In the genomic region with DNA sequence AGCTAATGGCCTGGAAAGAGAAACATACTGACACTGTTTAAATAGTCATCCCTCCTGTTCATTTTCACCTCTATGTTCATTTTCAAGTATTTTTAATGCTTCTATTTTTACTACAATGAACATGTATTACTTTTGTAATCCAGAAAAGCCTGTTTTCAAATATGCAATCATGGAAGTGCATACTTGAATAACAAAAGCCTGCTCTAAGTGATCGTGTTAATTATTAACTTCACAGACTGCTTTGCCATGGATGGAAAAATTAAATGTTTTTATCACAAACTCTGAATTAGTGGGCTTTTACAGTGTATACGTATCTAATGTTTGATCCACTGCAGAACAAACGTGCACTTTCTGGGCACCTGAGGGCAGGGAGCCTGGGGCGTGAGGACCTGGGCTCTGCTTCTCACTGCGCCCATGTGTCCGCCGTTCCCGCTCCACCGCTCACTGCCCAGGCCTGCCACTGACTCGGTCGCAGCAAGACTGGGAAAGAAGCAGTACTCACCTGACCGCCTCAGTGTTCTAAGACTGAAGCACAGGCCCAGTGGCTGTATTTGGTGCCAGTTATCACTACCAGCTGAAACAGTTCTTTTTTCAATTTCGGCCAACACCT, we compare ENCODE assay signal across 26 cellular contexts.
A peak's percentile ranks its signal among the peaks of the same experiment; 100 is the strongest.
DNase-seq lines count a peak whose midpoint lies in the region; ATAC-seq and TF ChIP-seq lines count a peak whose summit lies in the region.
"Had no signal": no experiment of that assay in that cellular context is flagged by ENCODE, and none has a peak within 500 bp of the region (broad histone marks: within the 10 kb centered on the region; RNA-seq: fewer than 3 reads in every experiment).

No MANE protein-coding gene starts in this region.

- H3K4me1 ChIP-seq in hepatocyte (ENCODE audit: insufficient read depth) (no peaks in the 10 kb centered on the region), mesenchymal stem cell (ENCODE audit: control insufficient read depth, insufficient read depth, low read depth, low read length) (peaks cover 28% of the 10 kb centered on the region), upper lobe of right lung (no peaks in the 10 kb centered on the region)
- H3K4me1 ChIP-seq: right lobe of liver, uterus had no signal

- TF ChIP-seq CTCF in hepatocyte (IDR thresholded peaks at IDR 0.05; ENCODE audit: poor library complexity) (no peak), upper lobe of right lung (IDR thresholded peaks at IDR 0.05) (no peak)

- H3K9me3 ChIP-seq in hepatocyte (ENCODE audit: low read depth) (no peaks in the 10 kb centered on the region), mesenchymal stem cell (ENCODE audit: control insufficient read depth, low read length) (no peaks in the 10 kb centered on the region), upper lobe of right lung (no peaks in the 10 kb centered on the region)
- H3K9me3 ChIP-seq: esophagus squamous epithelium, right lobe of liver, uterus had no signal

- no peaks in the 10 kb centered on the region for H3K36me3 ChIP-seq in hepatocyte (replicated peaks; ENCODE audit: insufficient read depth, low read depth)
- H3K36me3 ChIP-seq in mesenchymal stem cell (ENCODE audit: control insufficient read depth in 1 of 2, insufficient read depth in 2 of 2, low read depth in 1 of 2, low read length in 2 of 2) = peaks cover 45% of the 10 kb centered on the region in 2 experiments
- peaks cover 39% of the 10 kb centered on the region for H3K36me3 ChIP-seq in upper lobe of right lung
- H3K36me3 ChIP-seq: right lobe of liver, uterus had no signal

- H4K8ac ChIP-seq in mesenchymal stem cell (ENCODE audit: low read length) = no peak overlapping the region

- intact Hi-C loops in upper lobe of right lung (cut with DNase I) = no loop called here

- ATAC-seq in upper lobe of right lung (peak; percentile 76), GM19035 (IDR thresholded peaks at IDR 0.05; ENCODE audit: unreplicated experiment) (no peak)
- ATAC-seq: effector memory CD8-positive, alpha-beta T cell; left ventricle myocardium superior; naive thymus-derived CD8-positive, alpha-beta T cell; stimulated activated memory B cell treated with anti-CD40 and anti-IgM and Interleukin-4, amounts not matched to agents 10 μg/mL and 1 μg/mL and 100 μg/mL, for 72 hours; WTC11 had no signal

- no peak overlapping the region for H2BK12ac ChIP-seq in mesenchymal stem cell (ENCODE audit: low read length in 2 of 2)

- WGBS in hepatocyte (ENCODE audit: low lambda C conversion rate, missing lambda C conversion rate) = 88% methylated on average over 13 of the region's 13 CpGs
- over 99% methylated on average over 13 of the region's 13 CpGs for WGBS in mesenchymal stem cell

- no peak overlapping the region for H2BK15ac ChIP-seq in mesenchymal stem cell (ENCODE audit: low read depth, poor library complexity, severe bottlenecking)

- DNase-seq in NCI-H526 (lab: John Stamatoyannopoulos, UW) = peak; percentile 17 to 76
- DNase-seq in hepatocyte (ENCODE audit: low spot score) = no peak
- DNase-seq in mesenchymal stem cell = no peak
- no peak for DNase-seq in upper lobe of right lung
- no peak for DNase-seq in RKO (ENCODE audit: low spot score)
- DNase-seq in AG20443 (ENCODE audit: low spot score) = no peak
- DNase-seq: caudate nucleus; cortex of kidney; effector memory CD8-positive, alpha-beta T cell; esophagus squamous epithelium; foreskin melanocyte; H7; left ventricle myocardium superior; midbrain; naive thymus-derived CD8-positive, alpha-beta T cell; NCI-H1092 treated with DMSO at 0.1 percent for 48 hours; NCI-H1930; NCI-H69; right lobe of liver; SHP77 treated with DMSO at 0.1 percent for 48 hours; stimulated activated CD4-positive, alpha-beta T cell treated with anti-CD3 and anti-CD28 coated beads, Interleukin-4, amount 100 ng/mL, for 4 hours; T-helper 9 cell; uterus had no signal

- no peak overlapping the region for H4K91ac ChIP-seq in mesenchymal stem cell (ENCODE audit: low read length)

- no peak overlapping the region for H3K14ac ChIP-seq in mesenchymal stem cell (ENCODE audit: low read length in 2 of 2)

- H3K27ac ChIP-seq in hepatocyte (peak overlapping the region; percentile 46), mesenchymal stem cell (ENCODE audit: low read length, poor library complexity, severe bottlenecking) (peak overlapping the region; percentile 22), upper lobe of right lung (peak overlapping the region; percentile 63)
- H3K27ac ChIP-seq: right lobe of liver, uterus had no signal

- no peak overlapping the region for H3K4me3 ChIP-seq in hepatocyte
- H3K4me3 ChIP-seq in mesenchymal stem cell (ENCODE audit: insufficient read depth in 1 of 2, low read depth in 1 of 2, low read length in 2 of 2) = no peak overlapping the region
- no peak overlapping the region for H3K4me3 ChIP-seq in upper lobe of right lung
- H3K4me3 ChIP-seq: esophagus squamous epithelium, right lobe of liver, uterus had no signal

- H3K79me1 ChIP-seq in mesenchymal stem cell (replicated peaks; ENCODE audit: low read length, poor library complexity, severe bottlenecking) = peaks cover 31% of the 10 kb centered on the region

- H3K9ac ChIP-seq in mesenchymal stem cell (ENCODE audit: low read length) = no peak overlapping the region

- no peak overlapping the region for H2BK120ac ChIP-seq in mesenchymal stem cell (ENCODE audit: low read depth, low read length)

- H3K18ac ChIP-seq in mesenchymal stem cell (ENCODE audit: low read depth in 1 of 2, low read length in 2 of 2) = no peak overlapping the region

- H3K4me2 ChIP-seq in hepatocyte (no peak overlapping the region), mesenchymal stem cell (ENCODE audit: low read length, poor library complexity, severe bottlenecking) (no peak overlapping the region)

- H4K20me1 ChIP-seq in hepatocyte (ENCODE audit: insufficient read depth, poor library complexity, severe bottlenecking) = no peaks in the 10 kb centered on the region

- H3K27me3 ChIP-seq in hepatocyte (no peaks in the 10 kb centered on the region), mesenchymal stem cell (ENCODE audit: control insufficient read depth in 1 of 2, insufficient read depth in 1 of 2, low read length in 2 of 2) (no peaks in the 10 kb centered on the region), upper lobe of right lung (no peaks in the 10 kb centered on the region)
- H3K27me3 ChIP-seq: esophagus squamous epithelium, right lobe of liver, uterus had no signal

- no peak overlapping the region for H2AFZ ChIP-seq in hepatocyte
- H2AFZ ChIP-seq in mesenchymal stem cell (ENCODE audit: low read depth, low read length) = no peak overlapping the region

- no peaks in the 10 kb centered on the region for H3K79me2 ChIP-seq in hepatocyte

- no peaks in the 10 kb centered on the region for H3K9me2 ChIP-seq in hepatocyte (replicated peaks; ENCODE audit: insufficient read depth)

- H2BK5ac ChIP-seq in mesenchymal stem cell (ENCODE audit: low read depth, low read length, poor library complexity, severe bottlenecking) = no peak overlapping the region

- H2AK5ac ChIP-seq in mesenchymal stem cell (ENCODE audit: low read length, severe bottlenecking) = peak overlapping the region; percentile 58

- no peak overlapping the region for H3K4ac ChIP-seq in mesenchymal stem cell (ENCODE audit: low read depth in 1 of 2, low read length in 2 of 2)

- no peak overlapping the region for H3K23ac ChIP-seq in mesenchymal stem cell (ENCODE audit: low read length in 2 of 2)

Comparison
In these comparisons a context has a peak if more than half of its experiments do, and no peak if none do; other contexts are left out.
1. DNase-seq: peak in NCI-H526 (2 of 2); none in hepatocyte (single experiment), mesenchymal stem cell (single experiment), upper lobe of right lung (single experiment), RKO (single experiment) and AG20443 (single experiment).
2. Peak in every context shown above with its lines, with median percentiles within 50 percentile points of each other: H3K27ac ChIP-seq.